ENCODE assay signal across 8 cellular contexts in the genomic region with DNA sequence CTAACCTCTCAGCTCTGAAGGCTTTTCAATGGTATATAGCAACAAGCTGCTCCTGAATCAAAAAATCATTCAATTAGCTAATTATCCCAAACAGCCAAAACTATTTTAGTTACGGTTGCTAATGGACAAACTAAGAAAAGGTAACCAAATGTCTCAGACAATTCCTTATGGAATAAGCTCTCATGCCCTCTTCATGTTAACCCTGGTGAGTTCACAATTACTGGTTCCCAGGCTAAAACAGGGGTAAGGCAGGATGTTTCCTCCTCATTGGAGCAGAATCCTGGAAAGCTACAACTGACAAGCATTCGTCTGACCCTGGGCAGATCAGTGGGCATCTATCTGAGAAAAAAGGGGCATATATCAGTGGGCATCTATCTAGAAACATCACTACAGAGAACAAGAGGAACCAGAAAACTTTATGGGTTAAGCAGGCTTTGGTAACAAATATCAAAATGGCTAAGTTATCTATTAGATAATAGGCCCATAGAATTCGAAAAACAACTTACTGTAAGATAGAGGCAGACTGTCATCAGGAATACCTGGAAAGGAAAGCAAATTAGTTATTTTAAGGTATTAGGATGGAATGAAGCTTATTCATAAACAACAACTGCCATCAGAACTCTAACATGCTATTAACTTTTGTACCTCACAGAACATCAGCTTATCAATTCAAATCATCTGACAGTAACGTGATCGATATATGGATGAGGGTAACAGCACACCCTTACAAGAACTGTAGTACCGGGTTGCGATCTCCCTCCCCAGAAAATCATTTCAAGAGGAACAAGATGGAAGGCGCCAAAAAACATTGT. TPM values are rescaled to one million over a fixed set of nuclear protein-coding genes. Genes with fewer than 3 reads are reported as not detected.
DNase-seq lines count a peak whose midpoint lies in the region; ATAC-seq and TF ChIP-seq lines count a peak whose summit lies in the region.

No MANE protein-coding gene starts in this region.

- intact Hi-C loops in Panc1 (cut with micrococcal nuclease; ENCODE audit: unreplicated experiment) (no loop called here), esophagus squamous epithelium (cut with DNase I) (no loop called here), psoas muscle (cut with DNase I) (loop anchor here in 1 of 2 donors (10.0 kb wide), 1 partner anchor 279 kb away; a partner anchor contains a TSS)

- in situ Hi-C loops in Panc1 (cut with HindIII; ENCODE audit: low pct_unique_long_range_greater_than_20kb, low sequenced_read_pairs) = no loop called here

- H3K27me3 ChIP-seq in Panc1 (ENCODE audit: control insufficient read depth, insufficient read depth, low read length) (no peaks in the 10 kb centered on the region), esophagus squamous epithelium (no peaks in the 10 kb centered on the region), psoas muscle (ENCODE audit: insufficient read depth in 3 of 3, low read length in 2 of 3) (no peaks in the 10 kb centered on the region)

- H3K4me3 ChIP-seq in GM12864 (ENCODE audit: low read depth, low read length) (peak overlapping the region; percentile 95), Panc1 (ENCODE audit: low read depth in 2 of 2, low read length in 2 of 2) (peak overlapping the region; percentile 71 to 99), esophagus squamous epithelium (peak overlapping the region; percentile 55 to 75 (median 66)), psoas muscle (peak overlapping the region; percentile 91)

- CTCF ChIA-PET in Panc1 (lab: Charles Lee) = interaction anchor here (0.6 kb wide), 1 partner anchor 25 kb away, joined by 4 read pairs; no protein-coding TSS in a partner anchor

- H3K27ac ChIP-seq in Panc1 (ENCODE audit: low read length) (peak overlapping the region; percentile 99), esophagus squamous epithelium (peak overlapping the region; percentile 68 to 90 (median 82)), psoas muscle (peak overlapping the region; percentile 89)

- TF ChIP-seq POLR2A in esophagus squamous epithelium (IDR thresholded peaks at IDR 0.05) = no peak

- no peak for TF ChIP-seq CTCF in GM12864 (IDR thresholded peaks at IDR 0.05; ENCODE audit: low read depth, low read length, missing control alignments)
- TF ChIP-seq CTCF in Panc1 (IDR thresholded peaks at IDR 0.05) = no peak
- TF ChIP-seq CTCF in esophagus squamous epithelium (IDR thresholded peaks at IDR 0.05) = no peak
- no peak for TF ChIP-seq CTCF in psoas muscle (IDR thresholded peaks at IDR 0.05)

- H3K4me1 ChIP-seq in Panc1 (ENCODE audit: control insufficient read depth, insufficient read depth, low read length) (peaks cover 40% of the 10 kb centered on the region), esophagus squamous epithelium (peaks cover 28 to 72% (median 29%) of the 10 kb centered on the region in 3 donors), psoas muscle (peaks cover 23% of the 10 kb centered on the region)

- DNase-seq in GM12864 (ENCODE audit: low read depth) = no peak
- DNase-seq in Panc1 (ENCODE audit: low read depth, low spot score) = no peak
- no peak for DNase-seq in esophagus squamous epithelium (lab: John Stamatoyannopoulos, UW)
- no peak for DNase-seq in psoas muscle
- DNase-seq in iPS-NIHi11 (ENCODE audit: low spot score) = no peak
- no peak for DNase-seq in NCI-H1436 treated with DMSO at 0.1 percent for 48 hours (lab: John Stamatoyannopoulos, UW)

- 3 to 5% methylated on average over 8 of the region's 8 CpGs for WGBS in esophagus squamous epithelium, 2 donors
- WGBS in psoas muscle, 3 donors = 16% methylated on average over 8 of the region's 8 CpGs

- BruUV-seq in Panc1 (replicated peaks; lab: Mats Ljungman, UMichigan) = no TSS peak

- peaks cover 31% of the 10 kb centered on the region for H3K36me3 ChIP-seq in Panc1 (ENCODE audit: control insufficient read depth, insufficient read depth, low read length)
- peaks cover 13 to 33% (median 19%) of the 10 kb centered on the region in 3 donors for H3K36me3 ChIP-seq in esophagus squamous epithelium
- H3K36me3 ChIP-seq in psoas muscle (ENCODE audit: insufficient read depth in 1 of 2, low read depth in 1 of 2) = peaks cover 14 to 43% of the 10 kb centered on the region in 2 donors

- ATAC-seq in Panc1 (no peak), psoas muscle (no peak), HG03175 (IDR thresholded peaks at IDR 0.05; ENCODE audit: unreplicated experiment) (no peak), GM18502 (IDR thresholded peaks at IDR 0.05; ENCODE audit: poor library complexity, unreplicated experiment) (no peak)

- no peaks in the 10 kb centered on the region for H3K9me3 ChIP-seq in Panc1 (ENCODE audit: control insufficient read depth, insufficient read depth, low read depth, low read length)
- H3K9me3 ChIP-seq in esophagus squamous epithelium = no peaks in the 10 kb centered on the region
- no peaks in the 10 kb centered on the region for H3K9me3 ChIP-seq in psoas muscle

- POLR2A ChIA-PET in Panc1 (lab: Charles Lee) = interaction anchor here (0.6 to 3.0 kb wide), 2 partner anchors 13 to 40 kb away, joined by 5 to 23 read pairs; no protein-coding TSS in a partner anchor

RNA-seq across cellular contexts. Expression of a gene that starts 14.8 kb away (rescaled TPM):
- total RNA-seq in Panc1 (2021; ENCODE audit: unreplicated experiment) (62.9 TPM), esophagus squamous epithelium (10 to 100 TPM; 31.7 to 74.0 (median 44.3) TPM), psoas muscle (10 to 100 TPM; 32.9 to 74.9 (median 54.2) TPM)
- polyA plus RNA-seq in Panc1 (2012; ENCODE audit: insufficient read length) = 70.2 TPM
- polyA plus RNA-seq in psoas muscle = 100 to 1,000 TPM in 1 of 3 donors, 10 to 100 TPM in 2; 90.1 to 121 (median 92.5) TPM

RNA-seq across cellular contexts. Expression of a gene that starts 21.6 kb away (rescaled TPM):
- not detected for total RNA-seq in Panc1 (2021; ENCODE audit: unreplicated experiment)
- not detected for polyA plus RNA-seq in Panc1 (2012; ENCODE audit: insufficient read length)
- not detected for total RNA-seq in esophagus squamous epithelium
- not detected for total RNA-seq in psoas muscle
- polyA plus RNA-seq in psoas muscle = not detected

RNA-seq across cellular contexts. Expression of a gene that starts 22.4 kb away (rescaled TPM):
- total RNA-seq in Panc1 (2021; ENCODE audit: unreplicated experiment) = 31.4 TPM
- polyA plus RNA-seq in Panc1 (2012; ENCODE audit: insufficient read length) = 41.2 TPM
- total RNA-seq in esophagus squamous epithelium = 10 to 100 TPM; 23.0 to 34.7 (median 24.2) TPM
- total RNA-seq in psoas muscle = 10 to 100 TPM; 16.0 to 24.6 (median 20.7) TPM
- polyA plus RNA-seq in psoas muscle = 10 to 100 TPM; 18.2 to 21.1 (median 21.1) TPM

RNA-seq across cellular contexts. Expression of a gene that starts 26.5 kb away (rescaled TPM):
- total RNA-seq in Panc1 (2021; ENCODE audit: unreplicated experiment) (184 TPM), esophagus squamous epithelium (100 to 1,000 TPM; 132 to 373 (median 153) TPM), psoas muscle (100 to 1,000 TPM in 3 of 4 donors, 10 to 100 TPM in 1; 62.6 to 187 (median 132) TPM)
- 426 TPM for polyA plus RNA-seq in Panc1 (2012; ENCODE audit: insufficient read length)
- polyA plus RNA-seq in psoas muscle = 100 to 1,000 TPM; 149 to 374 (median 208) TPM

RNA-seq across cellular contexts. Expression of a gene that starts 49.0 kb away (rescaled TPM):
- total RNA-seq in Panc1 (2021; ENCODE audit: unreplicated experiment) = 56.7 TPM
- polyA plus RNA-seq in Panc1 (2012; ENCODE audit: insufficient read length) = 44.9 TPM
- 10 to 100 TPM; 38.1 to 62.4 (median 44.4) TPM for total RNA-seq in esophagus squamous epithelium
- 10 to 100 TPM; 38.3 to 45.4 (median 41.9) TPM for total RNA-seq in psoas muscle
- polyA plus RNA-seq in psoas muscle = 10 to 100 TPM; 36.3 to 67.0 (median 49.7) TPM
